Comparison of ENCODE assay signal across 11 cellular contexts in genomic region chr5:110752953-110753352, GRCh38. TPM values are rescaled to one million over a fixed set of nuclear protein-coding genes. Genes with fewer than 3 reads are reported as not detected.
A peak's percentile ranks its signal among the peaks of the same experiment; 100 is the strongest.
DNase-seq lines count a peak whose midpoint lies in the region; ATAC-seq and TF ChIP-seq lines count a peak whose summit lies in the region.
"Had no signal": no experiment of that assay in that cellular context is flagged by ENCODE, and none has a peak within 500 bp of the region (broad histone marks: within the 10 kb centered on the region; RNA-seq: fewer than 3 reads in every experiment).

No MANE protein-coding gene starts in this region.

- H3K4me1 Mint-ChIP-seq in activated CD4-positive, alpha-beta T cell treated with anti-CD3 and anti-CD28 coated beads for 36 hours, result peaks cover 46% of the 10 kb centered on the region
- peaks cover 29 to 41% (median 31%) of the 10 kb centered on the region in 3 donors for H3K4me1 Mint-ChIP-seq in IgD-negative memory B cell
- no peaks in the 10 kb centered on the region for H3K4me1 Mint-ChIP-seq in nephron progenitor cell

- no peaks in the 10 kb centered on the region for H3K9me3 Mint-ChIP-seq in activated CD4-positive, alpha-beta T cell treated with anti-CD3 and anti-CD28 coated beads for 36 hours (ENCODE audit: low read depth)
- H3K9me3 Mint-ChIP-seq in IgD-negative memory B cell (no peaks in the 10 kb centered on the region), nephron progenitor cell (no peaks in the 10 kb centered on the region)

- peak overlapping the region; percentile 83 for H3K27ac Mint-ChIP-seq in activated CD4-positive, alpha-beta T cell treated with anti-CD3 and anti-CD28 coated beads for 36 hours
- peak overlapping the region; percentile 78 to 95 (median 94) for H3K27ac Mint-ChIP-seq in IgD-negative memory B cell
- H3K27ac Mint-ChIP-seq in nephron progenitor cell, result peak overlapping the region; percentile 64

- intact Hi-C loops in activated CD4-positive, alpha-beta T cell treated with anti-CD3 and anti-CD28 coated beads for 36 hours (cut with DNase I, micrococcal nuclease), result loop anchor here (1.0 to 10.0 kb wide), 5 partner anchors 14 to 1392 kb away; partner anchors contain the start of genes SLC25A46 (in 1 of the 2) and WDR36 (in 1 of the 2)

- CTCF ChIA-PET in activated CD4-positive, alpha-beta T cell treated with anti-CD3 and anti-CD28 coated beads for 36 hours (lab: Charles Lee), result interaction anchor here (0.6 to 1.8 kb wide), 4 partner anchors 10 to 724 kb away, joined by 3 to 4 read pairs (median 3); no protein-coding TSS in a partner anchor

- peak overlapping the region; percentile 20 for H3K4me3 Mint-ChIP-seq in activated CD4-positive, alpha-beta T cell treated with anti-CD3 and anti-CD28 coated beads for 36 hours
- H3K4me3 Mint-ChIP-seq in IgD-negative memory B cell (peak overlapping the region in 1 of 4 donors; percentile 81), nephron progenitor cell (no peak overlapping the region)

- DNase-seq in activated CD4-positive, alpha-beta T cell treated with anti-CD3 and anti-CD28 coated beads for 36 hours, result peak; percentile 8
- no peak for DNase-seq in activated CD4-positive, alpha-beta T cell treated with anti-CD3 and anti-CD28 coated beads for 48 hours
- DNase-seq in nephron progenitor cell (no peak), NCI-H1417 (lab: John Stamatoyannopoulos, UW) (no peak), NCI-H526 (lab: John Stamatoyannopoulos, UW) (no peak)
- DNase-seq in central memory CD4-positive, alpha-beta T cell, result no peak
- DNase-seq: 8988T, left ventricle myocardium superior, WERI-Rb-1 had no signal

- no peak for TF ChIP-seq CTCF in nephron progenitor cell (IDR thresholded peaks at IDR 0.05)

- POLR2A ChIA-PET in activated CD4-positive, alpha-beta T cell treated with anti-CD3 and anti-CD28 coated beads for 36 hours (lab: Charles Lee), result interaction anchor here (0.6 kb wide), 1 partner anchor 584 kb away, joined by 7 read pairs; no protein-coding TSS in a partner anchor

- peak; percentile 37 for ATAC-seq in activated CD4-positive, alpha-beta T cell treated with anti-CD3 and anti-CD28 coated beads for 36 hours
- peak; percentile 18 for ATAC-seq in HG02610 (IDR thresholded peaks at IDR 0.05; ENCODE audit: unreplicated experiment)
- ATAC-seq: left ventricle myocardium superior had no signal

- no peaks in the 10 kb centered on the region for H3K27me3 Mint-ChIP-seq in activated CD4-positive, alpha-beta T cell treated with anti-CD3 and anti-CD28 coated beads for 36 hours
- H3K27me3 Mint-ChIP-seq in IgD-negative memory B cell (no peaks in the 10 kb centered on the region), nephron progenitor cell (ENCODE audit: low read depth, poor library complexity) (no peaks in the 10 kb centered on the region)

- peaks cover 47% of the 10 kb centered on the region for H3K36me3 Mint-ChIP-seq in activated CD4-positive, alpha-beta T cell treated with anti-CD3 and anti-CD28 coated beads for 36 hours (ENCODE audit: low read depth)
- H3K36me3 Mint-ChIP-seq in IgD-negative memory B cell (peaks cover 9% of the 10 kb centered on the region), nephron progenitor cell (ENCODE audit: low read depth) (peaks cover 29% of the 10 kb centered on the region)

RNA-seq across cellular contexts. Expression of gene SLC25A46, which starts 14.1 kb away (rescaled TPM):
- 10 to 100 TPM; 32.3 to 35.3 TPM for total RNA-seq in activated CD4-positive, alpha-beta T cell treated with anti-CD3 and anti-CD28 coated beads for 36 hours
- 21.9 TPM for polyA plus RNA-seq in IgD-negative memory B cell

RNA-seq across cellular contexts. Expression of gene TMEM232, which starts 26.5 kb away (rescaled TPM):
- total RNA-seq in activated CD4-positive, alpha-beta T cell treated with anti-CD3 and anti-CD28 coated beads for 36 hours, result 1 to 10 TPM in 1 of 2 experiments, under 1 TPM in 1; 0.30 to 1.2 TPM
- not detected for polyA plus RNA-seq in IgD-negative memory B cell
